ENCODE assay signal across 2 cellular contexts in genomic region chr22:38759005-38759404, GRCh38.
A peak's percentile ranks its signal among the peaks of the same experiment; 100 is the strongest.
TF ChIP-seq lines count a peak whose summit lies in the region.

No MANE protein-coding gene starts in this region.

TF ChIP-seq in HEK293, 187 proteins besides CTCF, POLR2A, EP300 and RAD21:
- TF ChIP-seq ZNF664 (tag by site-specific recombination; IDR thresholded peaks at IDR 0.05) (peak; percentile 92), PRDM10 (tag by site-specific recombination; IDR thresholded peaks at IDR 0.05) (no peak), HOXA7 (CRISPR knock-in tag; IDR thresholded peaks at IDR 0.05; ENCODE audit: borderline replicate concordance) (no peak), ZIC2 (tag by site-specific recombination; IDR thresholded peaks at IDR 0.05) (no peak)

TF ChIP-seq in GM12878, 131 proteins besides CTCF, POLR2A, EP300 and RAD21:
- no peak for TF ChIP-seq POU2F2 (IDR thresholded peaks at IDR 0.05; ENCODE audit: borderline replicate concordance, low read depth, low read length)
- TF ChIP-seq RCOR1 (conservative IDR thresholded peaks at IDR 0.05; ENCODE audit: low read depth, low read length) = no peak
- TF ChIP-seq ZZZ3 (IDR thresholded peaks at IDR 0.05; ENCODE audit: control insufficient read depth, insufficient read length, low read depth) = no peak
- TF ChIP-seq TCF3 (IDR thresholded peaks at IDR 0.05; ENCODE audit: borderline replicate concordance, insufficient read depth, low read depth, low read length) = no peak
- TF ChIP-seq SMAD1 (IDR thresholded peaks at IDR 0.05; ENCODE audit: low read depth, partially characterized antibody) = no peak
- no peak for TF ChIP-seq JUNB (IDR thresholded peaks at IDR 0.05)
- no peak for TF ChIP-seq SIX5 (IDR thresholded peaks at IDR 0.05; ENCODE audit: low read depth, low read length, severe bottlenecking)
- TF ChIP-seq ZNF24 (IDR thresholded peaks at IDR 0.05) = no peak
- TF ChIP-seq BCL3 (IDR thresholded peaks at IDR 0.05; ENCODE audit: borderline replicate concordance, insufficient read depth, low read depth, low read length, poor library complexity, severe bottlenecking) = no peak
- no peak for TF ChIP-seq E2F4 (IDR thresholded peaks at IDR 0.05; ENCODE audit: low read depth, low read length)
- no peak for TF ChIP-seq CEBPB (IDR thresholded peaks at IDR 0.05; ENCODE audit: borderline replicate concordance in 1 of 2, low read depth in 2 of 2, low read length in 2 of 2)
- no peak for TF ChIP-seq NR2C1 (IDR thresholded peaks at IDR 0.05)
- TF ChIP-seq STAT1 (conservative IDR thresholded peaks at IDR 0.05) = no peak
- TF ChIP-seq SPI1 (IDR thresholded peaks at IDR 0.05; ENCODE audit: borderline replicate concordance, insufficient read depth, low read depth, low read length) = no peak
- no peak for TF ChIP-seq FOXM1 (IDR thresholded peaks at IDR 0.05; ENCODE audit: low read depth, low read length)
- no peak for TF ChIP-seq POLR2AphosphoS5 (IDR thresholded peaks at IDR 0.05; ENCODE audit: low read length)
- no peak for TF ChIP-seq RELB (IDR thresholded peaks at IDR 0.05; ENCODE audit: low read depth)
